11 cellular contexts compared by ENCODE assay signal in the genomic region with DNA sequence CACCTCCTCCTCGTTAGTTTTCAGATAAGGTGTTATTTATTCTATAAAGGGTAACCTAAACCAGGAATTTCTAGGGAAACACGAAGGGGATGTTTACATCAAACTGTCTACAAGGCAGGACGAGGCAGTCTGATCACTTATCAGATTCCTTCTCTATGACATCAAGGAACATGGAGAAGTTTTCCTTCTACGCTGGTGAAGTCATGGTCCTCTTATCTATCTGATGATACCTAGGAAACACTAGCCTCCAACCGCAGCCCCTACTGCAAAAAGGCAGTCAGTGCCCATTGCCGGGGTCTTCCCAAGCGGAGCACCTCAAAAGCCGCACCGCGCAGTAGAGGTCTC. TPM values are rescaled to one million over a fixed set of nuclear protein-coding genes. Genes with fewer than 3 reads are reported as not detected.
DNase-seq lines count a peak whose midpoint lies in the region; ATAC-seq and TF ChIP-seq lines count a peak whose summit lies in the region.
"Had no signal": no experiment of that assay in that cellular context is flagged by ENCODE, and none has a peak within 500 bp of the region (broad histone marks: within the 10 kb centered on the region; RNA-seq: fewer than 3 reads in every experiment).

No MANE protein-coding gene starts in this region.

- CTCF ChIA-PET in A673 (lab: Charles Lee), result no interaction called here

- intact Hi-C loops in A673 (cut with micrococcal nuclease; ENCODE audit: unreplicated experiment), result no loop called here

- BruUV-seq in A673 (replicated peaks; lab: Mats Ljungman, UMichigan), result no TSS peak

- peak overlapping the region; percentile 96 for H3K27ac Mint-ChIP-seq in neural progenitor cell

- H3K4me3 ChIP-seq in A673 (ENCODE audit: low read depth, low read length, poor library complexity, severe bottlenecking), result peak overlapping the region; percentile 77
- H3K4me3 ChIP-seq in NT2/D1 (ENCODE audit: insufficient read length, low read depth), result peak overlapping the region; percentile 72
- H3K4me3 ChIP-seq in esophagus (ENCODE audit: low read depth in 1 of 2, low read length in 2 of 2), result peak overlapping the region; percentile 46 to 62
- peak overlapping the region; percentile 76 for H3K4me3 ChIP-seq in neural progenitor cell

- H2AFZ ChIP-seq in neural progenitor cell (replicated peaks), result peak overlapping the region; percentile 82

- WGBS in esophagus, 2 donors, result 43 to 44% methylated on average over 10 of the region's 10 CpGs

- peaks cover 25% of the 10 kb centered on the region for H3K36me3 Mint-ChIP-seq in neural progenitor cell

- H3K4me1 ChIP-seq in A673 (ENCODE audit: insufficient read depth, low read length, poor library complexity, severe bottlenecking), result peaks cover 38% of the 10 kb centered on the region
- peaks cover 8% of the 10 kb centered on the region for H3K4me1 ChIP-seq in NT2/D1 (ENCODE audit: insufficient read depth, insufficient read length)
- no peaks in the 10 kb centered on the region for H3K4me1 ChIP-seq in esophagus (ENCODE audit: control insufficient read depth in 2 of 2, insufficient read depth in 2 of 2, low read length in 1 of 2)
- peaks cover 46% of the 10 kb centered on the region for H3K4me1 ChIP-seq in neural progenitor cell

- peaks cover 40% of the 10 kb centered on the region for H3K4me1 Mint-ChIP-seq in neural progenitor cell

- peaks cover 58% of the 10 kb centered on the region for H3K79me2 ChIP-seq in neural progenitor cell (ENCODE audit: low read depth)

- H3K36me3 ChIP-seq in A673 (ENCODE audit: insufficient read depth, low read length, poor library complexity, severe bottlenecking) (no peaks in the 10 kb centered on the region), NT2/D1 (ENCODE audit: insufficient read depth, insufficient read length, low read length) (no peaks in the 10 kb centered on the region), esophagus (ENCODE audit: control insufficient read depth in 2 of 2, insufficient read depth in 2 of 2, low read length in 1 of 2) (no peaks in the 10 kb centered on the region), neural progenitor cell (no peaks in the 10 kb centered on the region)

- no peak for TF ChIP-seq CTCF in A673 (conservative IDR thresholded peaks at IDR 0.05; ENCODE audit: low read depth, low read length)
- no peak for TF ChIP-seq CTCF in neural progenitor cell (IDR thresholded peaks at IDR 0.05)

- H3K9me3 Mint-ChIP-seq in neural progenitor cell, result peaks cover 13% of the 10 kb centered on the region

- H3K9me3 ChIP-seq in A673 (ENCODE audit: low read depth, low read length, poor library complexity, severe bottlenecking), result no peaks in the 10 kb centered on the region
- no peaks in the 10 kb centered on the region for H3K9me3 ChIP-seq in NT2/D1 (ENCODE audit: insufficient read depth, low read length)
- H3K9me3 ChIP-seq in esophagus (ENCODE audit: control insufficient read depth in 2 of 2, insufficient read depth in 1 of 2, low read depth in 1 of 2, low read length in 1 of 2), result peaks cover 0 to 2% of the 10 kb centered on the region in 2 donors
- no peaks in the 10 kb centered on the region for H3K9me3 ChIP-seq in neural progenitor cell (ENCODE audit: low read depth)

- DNase-seq in A673 (ENCODE audit: low spot score), result no peak
- DNase-seq in NT2/D1 (ENCODE audit: low read depth, low spot score), result no peak
- DNase-seq in neural progenitor cell (ENCODE audit: low spot score), result no peak
- no peak for DNase-seq in SIG-M5 treated with dmso at 0.1 percent for 504 hours (lab: John Stamatoyannopoulos, UW; ENCODE audit: unreplicated experiment)
- no peak for DNase-seq in cerebellar nuclear complex (lab: John Stamatoyannopoulos, UW)
- no peak for DNase-seq in kidney glomerular epithelial cell (lab: John Stamatoyannopoulos, UW)
- DNase-seq: effector CD4-positive, alpha-beta T cell; stimulated activated CD4-positive, alpha-beta T cell treated with anti-CD3 and anti-CD28 coated beads, Interleukin-4, amount 100 ng/mL, for 24 hours had no signal

- H3K27ac ChIP-seq in A673 (ENCODE audit: low read depth, low read length, poor library complexity, severe bottlenecking) (peak overlapping the region; percentile 79), esophagus (ENCODE audit: low read depth in 2 of 2, low read length in 1 of 2) (peak overlapping the region; percentile 65 to 81), neural progenitor cell (no peak overlapping the region)
- H3K27ac ChIP-seq: KMS-11 had no signal

- H3F3A ChIP-seq in neural progenitor cell (ENCODE audit: low read depth), result peaks cover 10% of the 10 kb centered on the region

- POLR2A ChIA-PET in A673 (lab: Charles Lee; ENCODE audit: low non-redundant PET), result no interaction called here

- H3K4me3 Mint-ChIP-seq in neural progenitor cell, result peak overlapping the region; percentile 98

- H3K27me3 Mint-ChIP-seq in neural progenitor cell (ENCODE audit: insufficient read depth, low read depth), result peaks cover 6% of the 10 kb centered on the region

- no peaks in the 10 kb centered on the region for H3K27me3 ChIP-seq in A673 (replicated peaks; ENCODE audit: insufficient read depth, low read depth, low read length, poor library complexity)
- H3K27me3 ChIP-seq in NT2/D1 (ENCODE audit: insufficient read depth, insufficient read length), result no peaks in the 10 kb centered on the region
- H3K27me3 ChIP-seq in esophagus (ENCODE audit: control insufficient read depth in 1 of 2, insufficient read depth in 2 of 2, low read length in 2 of 2), result no peaks in the 10 kb centered on the region
- H3K27me3 ChIP-seq in neural progenitor cell, result no peaks in the 10 kb centered on the region

- H3K9ac ChIP-seq in NT2/D1 (ENCODE audit: insufficient read length, low read depth) (peak overlapping the region; percentile 89), neural progenitor cell (no peak overlapping the region)
- H3K9ac ChIP-seq: KMS-11 had no signal

- H3K4me2 ChIP-seq in neural progenitor cell, result peak overlapping the region; percentile 83
- H3K4me2 ChIP-seq: KMS-11 had no signal

- ATAC-seq in HG03196 (IDR thresholded peaks at IDR 0.05; ENCODE audit: unreplicated experiment), result no peak

- peaks cover 5% of the 10 kb centered on the region for H4K20me1 ChIP-seq in neural progenitor cell (ENCODE audit: low read depth)

RNA-seq across cellular contexts. Expression of gene MPDZ, which starts 1.5 kb away (rescaled TPM):
- total RNA-seq in A673 (2021) (35.1 and 42.0 TPM in 2 replicates), neural progenitor cell (ENCODE audit: low replicate concordance) (64.1 and 88.3 TPM in 2 replicates)
- polyA plus RNA-seq in esophagus, result 1 to 10 TPM; 2.9 to 3.2 TPM
